ENCODE assay signal across 21 cellular contexts in genomic region chr18:57708288-57708687, GRCh38.
"Had no signal": no experiment of that assay in that cellular context is flagged by ENCODE, and none has a peak within 500 bp of the region (broad histone marks: within the 10 kb centered on the region; RNA-seq: fewer than 3 reads in every experiment).

No MANE protein-coding gene starts in this region.

- H3K9me3 ChIP-seq: esophagus muscularis mucosa, spleen, vagina had no signal

- H3K4me1 Mint-ChIP-seq: neural progenitor cell had no signal

- H3K36me3 ChIP-seq: esophagus muscularis mucosa, neural progenitor cell, spleen, vagina had no signal

- H3K4me3 Mint-ChIP-seq: dendritic cell treated with granulocyte-macrophage colony-stimulating factor and Interleukin-4, amounts not matched to agents 40 ng/mL and 50 ng/mL, for 4 days; naive thymus-derived CD8-positive, alpha-beta T cell; neural progenitor cell had no signal

- H3K27ac Mint-ChIP-seq: dendritic cell treated with granulocyte-macrophage colony-stimulating factor and Interleukin-4, amounts not matched to agents 40 ng/mL and 50 ng/mL, for 4 days; naive thymus-derived CD8-positive, alpha-beta T cell; neural progenitor cell had no signal

- H3K4me3 ChIP-seq: esophagus muscularis mucosa, neural progenitor cell, spleen, vagina had no signal

- DNase-seq: activated CD4-positive, alpha-beta T cell treated with anti-CD3 and anti-CD28 coated beads for 48 hours; activated CD4-positive, alpha-beta T cell treated with anti-CD3 and anti-CD28 coated beads, Interleukin-2, amount 50 U/mL, for 48 hours; activated CD8-positive, alpha-beta memory T cell treated with anti-CD3 and anti-CD28 coated beads for 24 hours; activated gamma-delta T cell; activated naive CD4-positive, alpha-beta T cell treated with anti-CD3 and anti-CD28 coated beads, Interleukin-2, amount 50 U/mL, for 16 hours; amniotic stem cell; central memory CD4-positive, alpha-beta T cell; foreskin keratinocyte; left ventricle myocardium superior; naive thymus-derived CD8-positive, alpha-beta T cell; occipital lobe; right cardiac atrium; spleen; stimulated activated naive CD4-positive, alpha-beta T cell; T-helper 1 cell; trophoblast cell had no signal

- H3K36me3 Mint-ChIP-seq: neural progenitor cell had no signal

- H3K4me1 ChIP-seq: neural progenitor cell had no signal

- H3K27me3 Mint-ChIP-seq: dendritic cell treated with granulocyte-macrophage colony-stimulating factor and Interleukin-4, amounts not matched to agents 40 ng/mL and 50 ng/mL, for 4 days; naive thymus-derived CD8-positive, alpha-beta T cell had no signal

- H3K9me3 Mint-ChIP-seq: neural progenitor cell had no signal

- H3K27ac ChIP-seq: foreskin keratinocyte, neural progenitor cell, spleen, vagina, VCaP had no signal

- H3K27me3 ChIP-seq: esophagus muscularis mucosa, foreskin keratinocyte, neural progenitor cell, spleen, vagina had no signal
